Comparison of ENCODE assay signal across 1 cellular context in genomic region chr11:587978-588380, GRCh38.
TF ChIP-seq lines count a peak whose summit lies in the region.

No MANE protein-coding gene starts in this region.

TF ChIP-seq in HepG2, 621 proteins besides CTCF, POLR2A, EP300 and RAD21 (continued from another document and continues in another):
- 0 out of 2 replicates have a peak, but pooled peaks have one; percentile 39 for TF ChIP-seq FOXC1 (CRISPR knock-in tag; IDR thresholded peaks at IDR 0.05; ENCODE audit: borderline replicate concordance)
- TF ChIP-seq MIXL1 (CRISPR knock-in tag; IDR thresholded peaks at IDR 0.05): peak; percentile 51; the same call in 1 of the 2 replicates
- TF ChIP-seq ZNF101 (CRISPR knock-in tag; IDR thresholded peaks at IDR 0.05; ENCODE audit: borderline replicate concordance, low read depth): no peak
- TF ChIP-seq ZBTB38 (CRISPR knock-in tag; IDR thresholded peaks at IDR 0.05): 0 out of 2 replicates have a peak, but pooled peaks have one; percentile 57
- TF ChIP-seq HDAC1 (CRISPR knock-in tag; IDR thresholded peaks at IDR 0.05): peak; percentile 80
- no peak for TF ChIP-seq MYPOP (CRISPR knock-in tag; IDR thresholded peaks at IDR 0.05)
- no peak for TF ChIP-seq ZSCAN20 (CRISPR knock-in tag; IDR thresholded peaks at IDR 0.05; ENCODE audit: borderline replicate concordance)
- TF ChIP-seq RERE (CRISPR knock-in tag; IDR thresholded peaks at IDR 0.05; ENCODE audit: low read depth): peak; percentile 61; the same call in 1 of the 2 replicates
- peak; percentile 88 for TF ChIP-seq GATAD2A (CRISPR knock-in tag; IDR thresholded peaks at IDR 0.05)
- 0 out of 2 replicates have a peak, but pooled peaks have one; percentile 38 for TF ChIP-seq ZFP36L1 (CRISPR knock-in tag; IDR thresholded peaks at IDR 0.05)
- 0 out of 2 replicates have a peak, but pooled peaks have one; percentile 60 for TF ChIP-seq TRAFD1 (CRISPR knock-in tag; IDR thresholded peaks at IDR 0.05; ENCODE audit: borderline replicate concordance)
- TF ChIP-seq TEAD3 (CRISPR knock-in tag; optimal IDR thresholded peaks at IDR 0.05; ENCODE audit: borderline replicate concordance): peak; percentile 68
- TF ChIP-seq, protein P1, sequence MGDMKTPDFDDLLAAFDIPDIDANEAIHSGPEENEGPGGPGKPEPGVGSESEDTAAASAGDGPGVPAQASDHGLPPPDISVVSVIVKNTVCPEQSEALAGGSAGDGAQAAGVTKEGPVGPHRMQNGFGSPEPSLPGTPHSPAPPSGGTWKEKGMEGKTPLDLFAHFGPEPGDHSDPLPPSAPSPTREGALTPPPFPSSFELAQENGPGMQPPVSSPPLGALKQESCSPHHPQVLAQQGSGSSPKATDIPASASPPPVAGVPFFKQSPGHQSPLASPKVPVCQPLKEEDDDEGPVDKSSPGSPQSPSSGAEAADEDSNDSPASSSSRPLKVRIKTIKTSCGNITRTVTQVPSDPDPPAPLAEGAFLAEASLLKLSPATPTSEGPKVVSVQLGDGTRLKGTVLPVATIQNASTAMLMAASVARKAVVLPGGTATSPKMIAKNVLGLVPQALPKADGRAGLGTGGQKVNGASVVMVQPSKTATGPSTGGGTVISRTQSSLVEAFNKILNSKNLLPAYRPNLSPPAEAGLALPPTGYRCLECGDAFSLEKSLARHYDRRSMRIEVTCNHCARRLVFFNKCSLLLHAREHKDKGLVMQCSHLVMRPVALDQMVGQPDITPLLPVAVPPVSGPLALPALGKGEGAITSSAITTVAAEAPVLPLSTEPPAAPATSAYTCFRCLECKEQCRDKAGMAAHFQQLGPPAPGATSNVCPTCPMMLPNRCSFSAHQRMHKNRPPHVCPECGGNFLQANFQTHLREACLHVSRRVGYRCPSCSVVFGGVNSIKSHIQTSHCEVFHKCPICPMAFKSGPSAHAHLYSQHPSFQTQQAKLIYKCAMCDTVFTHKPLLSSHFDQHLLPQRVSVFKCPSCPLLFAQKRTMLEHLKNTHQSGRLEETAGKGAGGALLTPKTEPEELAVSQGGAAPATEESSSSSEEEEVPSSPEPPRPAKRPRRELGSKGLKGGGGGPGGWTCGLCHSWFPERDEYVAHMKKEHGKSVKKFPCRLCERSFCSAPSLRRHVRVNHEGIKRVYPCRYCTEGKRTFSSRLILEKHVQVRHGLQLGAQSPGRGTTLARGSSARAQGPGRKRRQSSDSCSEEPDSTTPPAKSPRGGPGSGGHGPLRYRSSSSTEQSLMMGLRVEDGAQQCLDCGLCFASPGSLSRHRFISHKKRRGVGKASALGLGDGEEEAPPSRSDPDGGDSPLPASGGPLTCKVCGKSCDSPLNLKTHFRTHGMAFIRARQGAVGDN (CRISPR knock-in tag; IDR thresholded peaks at IDR 0.05): peak; percentile 86
- TF ChIP-seq ZSCAN25 (CRISPR knock-in tag; IDR thresholded peaks at IDR 0.05): peak; percentile 92
- 0 out of 2 replicates have a peak, but pooled peaks have one; percentile 47 for TF ChIP-seq ZNF501 (CRISPR knock-in tag; IDR thresholded peaks at IDR 0.05)
- TF ChIP-seq PRDM10 (CRISPR knock-in tag; IDR thresholded peaks at IDR 0.05; ENCODE audit: low read depth): peak; percentile 94
- no peak for TF ChIP-seq ZNF75D (CRISPR knock-in tag; IDR thresholded peaks at IDR 0.05; ENCODE audit: borderline replicate concordance)
- TF ChIP-seq CBX5 (CRISPR knock-in tag; IDR thresholded peaks at IDR 0.05; ENCODE audit: borderline replicate concordance): peak; percentile 87; the same call in 1 of the 2 replicates
- TF ChIP-seq JUN (CRISPR knock-in tag; IDR thresholded peaks at IDR 0.05): peak; percentile 88; the same call in 1 of the 2 replicates
- TF ChIP-seq, protein P2, sequence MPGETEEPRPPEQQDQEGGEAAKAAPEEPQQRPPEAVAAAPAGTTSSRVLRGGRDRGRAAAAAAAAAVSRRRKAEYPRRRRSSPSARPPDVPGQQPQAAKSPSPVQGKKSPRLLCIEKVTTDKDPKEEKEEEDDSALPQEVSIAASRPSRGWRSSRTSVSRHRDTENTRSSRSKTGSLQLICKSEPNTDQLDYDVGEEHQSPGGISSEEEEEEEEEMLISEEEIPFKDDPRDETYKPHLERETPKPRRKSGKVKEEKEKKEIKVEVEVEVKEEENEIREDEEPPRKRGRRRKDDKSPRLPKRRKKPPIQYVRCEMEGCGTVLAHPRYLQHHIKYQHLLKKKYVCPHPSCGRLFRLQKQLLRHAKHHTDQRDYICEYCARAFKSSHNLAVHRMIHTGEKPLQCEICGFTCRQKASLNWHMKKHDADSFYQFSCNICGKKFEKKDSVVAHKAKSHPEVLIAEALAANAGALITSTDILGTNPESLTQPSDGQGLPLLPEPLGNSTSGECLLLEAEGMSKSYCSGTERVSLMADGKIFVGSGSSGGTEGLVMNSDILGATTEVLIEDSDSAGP (CRISPR knock-in tag; IDR thresholded peaks at IDR 0.05; ENCODE audit: borderline replicate concordance): no peak
- no peak for TF ChIP-seq PRPF4 (IDR thresholded peaks at IDR 0.05; ENCODE audit: low read depth, low read length, poor library complexity, severe bottlenecking)
- TF ChIP-seq TFDP1 (CRISPR knock-in tag; IDR thresholded peaks at IDR 0.05; ENCODE audit: borderline replicate concordance): peak; percentile 49; the same call in 1 of the 2 replicates
- TF ChIP-seq ELF3 (CRISPR knock-in tag; IDR thresholded peaks at IDR 0.05): peak; percentile 69
- TF ChIP-seq ZNF350 (CRISPR knock-in tag; IDR thresholded peaks at IDR 0.05; ENCODE audit: borderline replicate concordance, low read depth): peak; percentile 52; the same call in 1 of the 2 replicates
- peak; percentile 84 for TF ChIP-seq HNF1B (CRISPR knock-in tag; IDR thresholded peaks at IDR 0.05)
- TF ChIP-seq GABPB1 (CRISPR knock-in tag; IDR thresholded peaks at IDR 0.05): peak; percentile 50; the same call in 1 of the 2 replicates
- no peak for TF ChIP-seq ZNF850 (CRISPR knock-in tag; conservative IDR thresholded peaks at IDR 0.05)
- TF ChIP-seq REPIN1 (CRISPR knock-in tag; IDR thresholded peaks at IDR 0.05; ENCODE audit: borderline replicate concordance, low read depth): peak; percentile 77
- TF ChIP-seq EED (CRISPR knock-in tag; IDR thresholded peaks at IDR 0.05): no peak
- 0 out of 2 replicates have a peak, but pooled peaks have one; percentile 37 for TF ChIP-seq ZNF205 (CRISPR knock-in tag; IDR thresholded peaks at IDR 0.05)
- TF ChIP-seq ATF7-NPFF (CRISPR knock-in tag; IDR thresholded peaks at IDR 0.05; ENCODE audit: low read depth): peak; percentile 37; the same call in 1 of the 2 replicates
- peak; percentile 72 for TF ChIP-seq FOXA3 (CRISPR knock-in tag; IDR thresholded peaks at IDR 0.05)
